In genomic region chr11:19077965-19078364, GRCh38 we compare ENCODE assay signal across 1 cellular context.
TF ChIP-seq lines count a peak whose summit lies in the region.

No MANE protein-coding gene starts in this region.

TF ChIP-seq in HepG2, 621 proteins besides CTCF, POLR2A, EP300 and RAD21:
- no peak for TF ChIP-seq ZNF782 (CRISPR knock-in tag; IDR thresholded peaks at IDR 0.05; ENCODE audit: borderline replicate concordance)
- no peak for TF ChIP-seq ZBTB42 (CRISPR knock-in tag; IDR thresholded peaks at IDR 0.05)
- TF ChIP-seq ZNF513 (CRISPR knock-in tag; conservative IDR thresholded peaks at IDR 0.05) = no peak
- TF ChIP-seq CHCHD3 (CRISPR knock-in tag; IDR thresholded peaks at IDR 0.05) = no peak
- no peak for TF ChIP-seq TCF7 (IDR thresholded peaks at IDR 0.05; ENCODE audit: low read depth)
- TF ChIP-seq ZMYM2 (CRISPR knock-in tag; IDR thresholded peaks at IDR 0.05) = no peak
